8 cellular contexts compared by ENCODE assay signal in the genomic region with DNA sequence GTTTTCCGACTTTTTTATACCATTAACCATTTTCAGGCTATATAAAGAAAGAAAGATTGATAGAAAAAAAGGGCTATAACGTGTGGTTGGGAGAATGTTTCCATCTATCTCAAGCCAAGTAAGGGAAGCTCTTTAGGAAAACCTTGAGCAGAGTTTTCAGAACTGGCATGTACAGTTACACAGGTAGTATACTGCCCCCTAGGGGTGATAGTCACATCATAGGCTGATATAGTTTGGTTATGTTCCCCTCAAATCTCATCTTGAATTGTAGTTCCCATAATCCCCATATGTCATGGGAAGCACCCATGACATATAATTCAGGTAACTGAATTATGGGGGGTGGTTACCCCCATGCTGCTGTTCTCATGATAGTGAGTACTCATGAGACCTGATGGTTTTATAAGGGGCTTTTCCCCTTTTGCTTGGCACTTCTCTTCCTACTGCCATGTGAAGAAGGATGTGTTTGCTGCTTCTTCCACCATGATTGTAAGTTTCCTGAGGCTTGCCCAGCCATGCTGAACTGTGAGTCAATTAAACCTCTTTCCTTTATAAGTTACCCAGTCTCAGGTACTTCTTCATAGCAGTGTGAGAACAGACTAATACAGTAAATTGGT.
DNase-seq lines count a peak whose midpoint lies in the region; ATAC-seq and TF ChIP-seq lines count a peak whose summit lies in the region.

No MANE protein-coding gene starts in this region.

- no CpG with 5 or more reads among the region's 2 CpGs for WGBS in mesendoderm (ENCODE audit: extremely low coverage, insufficient coverage, low lambda C conversion rate)

- H3K4me2 ChIP-seq in mesendoderm (ENCODE audit: low read length): no peak overlapping the region

- no peaks in the 10 kb centered on the region for H3K27me3 ChIP-seq in mesendoderm (ENCODE audit: insufficient read depth, low read length, poor library complexity)

- H3K4me3 ChIP-seq in NB4 (ENCODE audit: low read depth, low read length) (no peak overlapping the region), astrocyte of the spinal cord (ENCODE audit: low read depth, low read length) (no peak overlapping the region), mesendoderm (ENCODE audit: low read length) (no peak overlapping the region)

- ATAC-seq in HG02571 (IDR thresholded peaks at IDR 0.05; ENCODE audit: unreplicated experiment): peak; percentile 81

- H2AK5ac ChIP-seq in mesendoderm (ENCODE audit: low read length): no peak overlapping the region

- no peak overlapping the region for H3K4ac ChIP-seq in mesendoderm (ENCODE audit: low read depth, low read length)

- peak; percentile 66 for TF ChIP-seq CTCF in GM12872 (IDR thresholded peaks at IDR 0.05; ENCODE audit: insufficient read depth, low read depth, low read length)
- peak; percentile 55 for TF ChIP-seq CTCF in NB4 (IDR thresholded peaks at IDR 0.05; ENCODE audit: low read depth, low read length)
- peak; percentile 47 for TF ChIP-seq CTCF in astrocyte of the spinal cord (IDR thresholded peaks at IDR 0.05; ENCODE audit: low read depth, low read length)

- no peak overlapping the region for H3K23ac ChIP-seq in mesendoderm (ENCODE audit: low read length)

- no peak overlapping the region for H3K27ac ChIP-seq in mesendoderm (ENCODE audit: low read depth, low read length)

- H2BK15ac ChIP-seq in mesendoderm (replicated peaks; ENCODE audit: low read depth): no peak overlapping the region

- TF ChIP-seq POLR2A in NB4 (IDR thresholded peaks at IDR 0.05; ENCODE audit: extremely low read depth, insufficient read length): no peak

- H3K56ac ChIP-seq in mesendoderm (ENCODE audit: low read length): no peak overlapping the region

- H3K79me1 ChIP-seq in mesendoderm (ENCODE audit: low read length): no peaks in the 10 kb centered on the region

- H4K8ac ChIP-seq in mesendoderm (ENCODE audit: low read depth, low read length): no peak overlapping the region

- no peak overlapping the region for H2BK5ac ChIP-seq in mesendoderm (ENCODE audit: low read length)

- H2BK120ac ChIP-seq in mesendoderm (ENCODE audit: low read depth, low read length): no peak overlapping the region

- H3K79me2 ChIP-seq in mesendoderm (ENCODE audit: control insufficient read depth, insufficient read depth, low read length): no peaks in the 10 kb centered on the region

- in situ Hi-C loops in astrocyte of the spinal cord (cut with HindIII; ENCODE audit: low sequenced_read_pairs): no loop called here

- H3K18ac ChIP-seq in mesendoderm (ENCODE audit: low read length): no peak overlapping the region

- H3K9ac ChIP-seq in mesendoderm (ENCODE audit: low read length): no peak overlapping the region

- no peaks in the 10 kb centered on the region for H3K4me1 ChIP-seq in mesendoderm (ENCODE audit: control insufficient read depth, low read depth, low read length)

- DNase-seq in CD1c-positive myeloid dendritic cell (ENCODE audit: extremely low spot score) (peak; percentile 87), NB4 (ENCODE audit: low read depth) (peak; percentile 61), astrocyte of the spinal cord (ENCODE audit: low read depth, low spot score) (peak; percentile 29), mesendoderm (peak; percentile 63), anterior cingulate cortex (lab: John Stamatoyannopoulos, UW) (no peak), glomerular visceral epithelial cell (ENCODE audit: extremely low spot score) (no peak)

- H3K36me3 ChIP-seq in mesendoderm (ENCODE audit: control insufficient read depth, insufficient read depth, low read length): no peaks in the 10 kb centered on the region

- H4K5ac ChIP-seq in mesendoderm (ENCODE audit: low read length): no peak overlapping the region

Comparison
In these comparisons a context has a peak if more than half of its experiments do, and no peak if none do; other contexts are left out.
1. DNase-seq: peak in CD1c-positive myeloid dendritic cell (single experiment), NB4 (single experiment), astrocyte of the spinal cord (single experiment) and mesendoderm (single experiment); none in anterior cingulate cortex (0 of 58) and glomerular visceral epithelial cell (single experiment).
2. Peak in every context shown above with its lines, with median percentiles within 50 percentile points of each other: CTCF ChIP-seq.